Comparison of ENCODE assay signal across 9 cellular contexts in the genomic region with DNA sequence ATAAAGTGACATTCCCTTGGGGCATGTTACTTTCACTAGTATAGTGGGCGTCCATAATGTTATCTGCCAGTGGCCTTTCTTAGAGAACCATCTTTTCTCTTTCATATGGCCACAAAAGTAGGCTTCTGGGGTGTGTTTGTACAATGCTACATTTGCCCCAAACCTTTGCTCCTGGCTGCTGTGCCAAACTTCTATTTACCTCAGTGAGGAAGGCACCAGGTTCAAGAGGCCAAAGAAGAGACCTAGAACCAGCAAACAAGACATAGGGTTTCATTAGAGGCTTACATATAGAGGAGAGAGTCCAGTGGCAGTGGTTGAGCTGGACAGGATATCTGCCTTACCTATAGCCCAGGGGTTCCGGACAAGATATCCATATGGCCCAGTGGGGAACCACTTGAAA. TPM values are rescaled to one million over a fixed set of nuclear protein-coding genes. Genes with fewer than 3 reads are reported as not detected.
"Had no signal": no experiment of that assay in that cellular context is flagged by ENCODE, and none has a peak within 500 bp of the region (broad histone marks: within the 10 kb centered on the region; RNA-seq: fewer than 3 reads in every experiment).

No MANE protein-coding gene starts in this region.

- DNase-seq: H9, HCEC 1CT, KBM-7 had no signal

- H3K36me3 Mint-ChIP-seq: IgD-negative memory B cell had no signal

- H2AFZ ChIP-seq: GM23338 had no signal

- ATAC-seq: GM23338 had no signal

- H3K9me3 Mint-ChIP-seq: GM23338, H9 had no signal

- H3K4me2 ChIP-seq: GM23338 had no signal

- H3K4me3 Mint-ChIP-seq: GM23338, H9, IgD-negative memory B cell had no signal

- H3K4me3 ChIP-seq: GM23338 had no signal

- H3K27ac Mint-ChIP-seq: GM23338, H9, IgD-negative memory B cell had no signal

- FAIRE-seq: H1, H54, HTR-8/SVneo had no signal

RNA-seq across cellular contexts. Expression of a gene that starts 48.5 kb away (rescaled TPM):
- total RNA-seq: HT-29 had no signal
- polyA plus RNA-seq: IgD-negative memory B cell had no signal
